ENCODE assay signal across 21 cellular contexts in genomic region chr14:48325486-48325885, GRCh38.
A peak's percentile ranks its signal among the peaks of the same experiment; 100 is the strongest.
DNase-seq lines count a peak whose midpoint lies in the region; ATAC-seq, FAIRE-seq and TF ChIP-seq lines count a peak whose summit lies in the region.
"Had no signal": no experiment of that assay in that cellular context is flagged by ENCODE, and none has a peak within 500 bp of the region (broad histone marks: within the 10 kb centered on the region; RNA-seq: fewer than 3 reads in every experiment).

No MANE protein-coding gene starts in this region.

- no peak overlapping the region for H3K27ac ChIP-seq in CD8-positive, alpha-beta T cell (ENCODE audit: low read depth, low read length)
- H3K27ac ChIP-seq: Peyer's patch had no signal

- POLR2A ChIA-PET in naive thymus-derived CD8-positive, alpha-beta T cell (lab: Charles Lee) = no interaction called here
- POLR2A ChIA-PET in CD8-positive, alpha-beta T cell (lab: Charles Lee) = no interaction called here

- intact Hi-C loops in CD8-positive, alpha-beta T cell (cut with DNase I, micrococcal nuclease) = no loop called here

- no peaks in the 10 kb centered on the region for H3K27me3 ChIP-seq in CD8-positive, alpha-beta T cell (ENCODE audit: insufficient read depth, low read length)
- H3K27me3 ChIP-seq: Peyer's patch had no signal

- H3K36me3 ChIP-seq in CD8-positive, alpha-beta T cell (ENCODE audit: insufficient read depth, low read length) = no peaks in the 10 kb centered on the region
- H3K36me3 ChIP-seq: Peyer's patch had no signal

- H3K4me3 ChIP-seq in epithelial cell of esophagus (ENCODE audit: low read length) = no peak overlapping the region
- no peak overlapping the region for H3K4me3 ChIP-seq in CD8-positive, alpha-beta T cell (ENCODE audit: low read depth, low read length)
- H3K4me3 ChIP-seq: Peyer's patch had no signal

- H3K36me3 Mint-ChIP-seq in naive thymus-derived CD8-positive, alpha-beta T cell = no peaks in the 10 kb centered on the region
- no peaks in the 10 kb centered on the region for H3K36me3 Mint-ChIP-seq in CD8-positive, alpha-beta T cell

- no peak overlapping the region for H3K27ac Mint-ChIP-seq in naive thymus-derived CD8-positive, alpha-beta T cell
- H3K27ac Mint-ChIP-seq in CD8-positive, alpha-beta T cell = no peak overlapping the region

- CTCF ChIA-PET in CD8-positive, alpha-beta T cell (lab: Charles Lee) = no interaction called here

- FAIRE-seq in HTR-8/SVneo (lab: Jason Lieb, UNC) = no peak
- FAIRE-seq: H54 had no signal

- no peak for ATAC-seq in naive thymus-derived CD8-positive, alpha-beta T cell
- ATAC-seq in CD8-positive, alpha-beta T cell = no peak

- DNase-seq in HTR-8/SVneo (ENCODE audit: insufficient read length, low spot score) (peak; percentile 8), RPMI7951 (ENCODE audit: low read depth) (peak; percentile 47), epithelial cell of esophagus (ENCODE audit: low read depth) (peak; percentile 33), renal cortical epithelial cell (ENCODE audit: low read depth) (peak; percentile 17), islet precursor cell (no peak)
- no peak for DNase-seq in naive thymus-derived CD8-positive, alpha-beta T cell
- DNase-seq in activated effector memory CD4-positive, alpha-beta T cell treated with Interleukin-2 at 50 U/mL for 16 hours = no peak
- DNase-seq in CD8-positive, alpha-beta T cell = no peak
- DNase-seq: ACHN, C1 segment of cervical spinal cord, DND-41, Kasumi-1, NCI-H1092 treated with DMSO at 0.1 percent for 48 hours, NCI-H146, NCI-H2029 treated with DMSO at 0.1 percent for 48 hours, NCI-H2171, NCI-H446, NCI-H526 treated with DMSO at 0.1 percent for 48 hours, Peyer's patch, SIG-M5 had no signal

- H3K4me1 ChIP-seq in CD8-positive, alpha-beta T cell (ENCODE audit: insufficient read depth, low read length) = no peaks in the 10 kb centered on the region
- H3K4me1 ChIP-seq: Peyer's patch had no signal

- H3K4me3 Mint-ChIP-seq in naive thymus-derived CD8-positive, alpha-beta T cell = no peak overlapping the region
- no peak overlapping the region for H3K4me3 Mint-ChIP-seq in CD8-positive, alpha-beta T cell

- H3K27me3 Mint-ChIP-seq in naive thymus-derived CD8-positive, alpha-beta T cell = no peaks in the 10 kb centered on the region
- H3K27me3 Mint-ChIP-seq in CD8-positive, alpha-beta T cell (ENCODE audit: low read depth) = no peaks in the 10 kb centered on the region

- H3K9me3 ChIP-seq in CD8-positive, alpha-beta T cell (ENCODE audit: low read length) = no peaks in the 10 kb centered on the region
- H3K9me3 ChIP-seq: Peyer's patch had no signal

- TF ChIP-seq CTCF in epithelial cell of esophagus (IDR thresholded peaks at IDR 0.05; ENCODE audit: insufficient read depth, low read depth, low read length, missing control alignments) = no peak
- no peak for TF ChIP-seq CTCF in CD8-positive, alpha-beta T cell (IDR thresholded peaks at IDR 0.05)

- H3K4me1 Mint-ChIP-seq in naive thymus-derived CD8-positive, alpha-beta T cell = no peaks in the 10 kb centered on the region
- H3K4me1 Mint-ChIP-seq in CD8-positive, alpha-beta T cell (ENCODE audit: low read depth) = no peaks in the 10 kb centered on the region

- peaks cover 0 to 18% (median 6%) of the 10 kb centered on the region in 9 donors for H3K9me3 Mint-ChIP-seq in naive thymus-derived CD8-positive, alpha-beta T cell
- peaks cover 16% of the 10 kb centered on the region for H3K9me3 Mint-ChIP-seq in CD8-positive, alpha-beta T cell

Comparison
In these comparisons a context has a peak if more than half of its experiments do, and no peak if none do; other contexts are left out.
1. DNase-seq: peak in HTR-8/SVneo (single experiment), RPMI7951 (single experiment), epithelial cell of esophagus (single experiment) and renal cortical epithelial cell (single experiment); none in naive thymus-derived CD8-positive, alpha-beta T cell (0 of 10), activated effector memory CD4-positive, alpha-beta T cell treated with Interleukin-2 at 50 U/mL for 16 hours (single experiment), CD8-positive, alpha-beta T cell (0 of 7) and islet precursor cell (single experiment).